Comparison of ENCODE assay signal across 24 cellular contexts in genomic region chr3:121175083-121175482, GRCh38.
"Had no signal": no experiment of that assay in that cellular context is flagged by ENCODE, and none has a peak within 500 bp of the region (broad histone marks: within the 10 kb centered on the region; RNA-seq: fewer than 3 reads in every experiment).

No MANE protein-coding gene starts in this region.

- H3K27ac ChIP-seq: coronary artery, hepatocyte, ovary, suprapubic skin, thyroid gland, upper lobe of left lung, uterus had no signal

- ATAC-seq: left ventricle myocardium superior; naive thymus-derived CD4-positive, alpha-beta T cell; right cardiac atrium; stimulated activated effector memory CD8-positive, alpha-beta T cell treated with anti-CD3 and anti-CD28 coated beads, Interleukin-12 subunit alpha, Interleukin-12 subunit beta, amount 100 ng/mL, for 72 hours; stimulated activated naive CD8-positive, alpha-beta T cell treated with anti-CD3 and anti-CD28 coated beads, Interleukin-15, Interleukin-2, amounts not matched to agents 100 U/mL and 50 U/mL, for 24 hours had no signal

- H3K9me3 ChIP-seq: ovary, thyroid gland had no signal

- H3K4me2 ChIP-seq: hepatocyte had no signal

- H3K27me3 ChIP-seq: hepatocyte, ovary, suprapubic skin, thyroid gland, upper lobe of left lung, uterus had no signal

- FAIRE-seq: endothelial cell of umbilical vein, kidney had no signal

- H3K4me1 Mint-ChIP-seq: endodermal cell; naive thymus-derived CD4-positive, alpha-beta T cell; stimulated activated effector memory CD8-positive, alpha-beta T cell treated with anti-CD3 and anti-CD28 coated beads, Interleukin-12 subunit alpha, Interleukin-12 subunit beta, amount 100 ng/mL, for 72 hours had no signal

- DNase-seq: effector CD4-positive, alpha-beta T cell; endodermal cell; erythroblast; foreskin melanocyte; head of caudate nucleus; kidney; left cardiac atrium; left ventricle myocardium superior; mesendoderm; naive thymus-derived CD4-positive, alpha-beta T cell; ovary; right cardiac atrium; stimulated activated CD4-positive, alpha-beta T cell treated with anti-CD3 and anti-CD28 coated beads, Interleukin-4, amount 100 ng/mL, for 1 hour; stimulated activated CD8-positive, alpha-beta memory T cell treated with anti-CD3 and anti-CD28 coated beads, Interleukin-4, amount 100 ng/mL, for 48 hours; stimulated activated naive CD8-positive, alpha-beta T cell treated with anti-CD3 and anti-CD28 coated beads, Interleukin-15, Interleukin-2, amounts not matched to agents 100 U/mL and 50 U/mL, for 24 hours; thyroid gland; upper lobe of left lung; uterus had no signal

- H2AFZ ChIP-seq: hepatocyte had no signal

- H3K36me3 ChIP-seq: ovary, suprapubic skin, thyroid gland, upper lobe of left lung, uterus had no signal

- H3K4me3 ChIP-seq: coronary artery, hepatocyte, lung, ovary, suprapubic skin, thyroid gland, upper lobe of left lung, uterus had no signal

- H3K36me3 Mint-ChIP-seq: naive thymus-derived CD4-positive, alpha-beta T cell; stimulated activated effector memory CD8-positive, alpha-beta T cell treated with anti-CD3 and anti-CD28 coated beads, Interleukin-12 subunit alpha, Interleukin-12 subunit beta, amount 100 ng/mL, for 72 hours had no signal

- H3K27ac Mint-ChIP-seq: endodermal cell; naive thymus-derived CD4-positive, alpha-beta T cell; stimulated activated effector memory CD8-positive, alpha-beta T cell treated with anti-CD3 and anti-CD28 coated beads, Interleukin-12 subunit alpha, Interleukin-12 subunit beta, amount 100 ng/mL, for 72 hours had no signal

- H3K27me3 Mint-ChIP-seq: naive thymus-derived CD4-positive, alpha-beta T cell had no signal

- H3K79me2 ChIP-seq: hepatocyte had no signal

- H3K4me3 Mint-ChIP-seq: endodermal cell; naive thymus-derived CD4-positive, alpha-beta T cell; stimulated activated effector memory CD8-positive, alpha-beta T cell treated with anti-CD3 and anti-CD28 coated beads, Interleukin-12 subunit alpha, Interleukin-12 subunit beta, amount 100 ng/mL, for 72 hours had no signal

- H3K4me1 ChIP-seq: suprapubic skin, thyroid gland, upper lobe of left lung, uterus had no signal
